In the genomic region with DNA sequence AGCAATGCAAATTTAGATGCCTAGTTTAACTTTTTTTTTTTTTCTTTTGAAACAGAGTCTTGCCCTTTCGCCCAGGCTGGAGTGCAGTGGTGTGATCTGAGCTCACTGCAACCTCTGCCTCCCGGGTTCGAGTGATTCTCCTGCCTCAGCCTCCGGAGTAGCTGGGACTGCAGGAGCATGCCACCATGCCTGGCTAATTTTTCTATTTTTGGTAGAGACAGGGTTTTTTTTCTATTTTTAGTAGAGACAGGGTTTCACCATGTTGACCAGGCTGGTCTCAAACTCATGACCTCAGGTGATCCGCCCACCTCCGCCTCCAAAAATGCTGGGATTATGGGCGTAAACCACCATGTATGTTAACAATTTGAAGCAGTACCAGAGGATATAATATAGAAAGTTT, we compare ENCODE assay signal across 8 cellular contexts. TPM values are rescaled to one million over a fixed set of nuclear protein-coding genes. Genes with fewer than 3 reads are reported as not detected.
A peak's percentile ranks its signal among the peaks of the same experiment; 100 is the strongest.
DNase-seq lines count a peak whose midpoint lies in the region; ATAC-seq and TF ChIP-seq lines count a peak whose summit lies in the region.
"Not testable (repeated sequence)": the region's sequence is repeated elsewhere in the genome, so short reads cannot be mapped to it uniquely, and the experiment has no call there.

No MANE protein-coding gene starts in this region.

- H3K4me3 Mint-ChIP-seq in CD4-positive, alpha-beta T cell: peak overlapping the region; percentile 70
- peak overlapping the region; percentile 71 for H3K4me3 Mint-ChIP-seq in activated CD4-positive, alpha-beta T cell treated with anti-CD3 and anti-CD28 coated beads, Interleukin-2, amount 10 ng/mL, durations not matched to agents 24 days and 14 days
- peak overlapping the region; percentile 99 for H3K4me3 Mint-ChIP-seq in activated T-helper 17 cell treated with anti-CD3 and anti-CD28 coated beads, Interleukin-2, amount 50 U/mL, for 72 hours
- H3K4me3 Mint-ChIP-seq in dendritic cell treated with granulocyte-macrophage colony-stimulating factor and Interleukin-4, amounts not matched to agents 40 ng/mL and 50 ng/mL, for 4 days: not testable (repeated sequence)
- H3K4me3 Mint-ChIP-seq in naive thymus-derived CD4-positive, alpha-beta T cell: peak overlapping the region in 7 of 10 donors; percentile 59 to 99 (median 75)
- H3K4me3 Mint-ChIP-seq in nephron progenitor cell: peak overlapping the region; percentile 76
- H3K4me3 Mint-ChIP-seq in stimulated activated effector memory CD8-positive, alpha-beta T cell treated with anti-CD3 and anti-CD28 coated beads, Interleukin-12 subunit alpha, Interleukin-12 subunit beta, amount 100 ng/mL, for 72 hours: peak overlapping the region; percentile 97

- H3K9me3 Mint-ChIP-seq in CD4-positive, alpha-beta T cell; activated CD4-positive, alpha-beta T cell treated with anti-CD3 and anti-CD28 coated beads, Interleukin-2, amount 10 ng/mL, durations not matched to agents 24 days and 14 days; activated T-helper 17 cell treated with anti-CD3 and anti-CD28 coated beads, Interleukin-2, amount 50 U/mL, for 72 hours; dendritic cell treated with granulocyte-macrophage colony-stimulating factor and Interleukin-4, amounts not matched to agents 40 ng/mL and 50 ng/mL, for 4 days; naive thymus-derived CD4-positive, alpha-beta T cell; nephron progenitor cell; stimulated activated effector memory CD8-positive, alpha-beta T cell treated with anti-CD3 and anti-CD28 coated beads, Interleukin-12 subunit alpha, Interleukin-12 subunit beta, amount 100 ng/mL, for 72 hours: not testable (repeated sequence)

- not testable (repeated sequence) for H3K9me3 ChIP-seq in CD4-positive, alpha-beta T cell (ENCODE audit: control insufficient read depth, low read length); Loucy (ENCODE audit: insufficient read depth, low read depth, low read length); naive thymus-derived CD4-positive, alpha-beta T cell (ENCODE audit: control insufficient read depth in 2 of 3, low read length in 3 of 3)

- not testable (repeated sequence) for ATAC-seq in CD4-positive, alpha-beta T cell (ENCODE audit: poor library complexity); activated T-helper 17 cell treated with anti-CD3 and anti-CD28 coated beads, Interleukin-2, amount 50 U/mL, for 72 hours (replicated peaks); naive thymus-derived CD4-positive, alpha-beta T cell; stimulated activated effector memory CD8-positive, alpha-beta T cell treated with anti-CD3 and anti-CD28 coated beads, Interleukin-12 subunit alpha, Interleukin-12 subunit beta, amount 100 ng/mL, for 72 hours

- H3K27ac Mint-ChIP-seq in CD4-positive, alpha-beta T cell; activated CD4-positive, alpha-beta T cell treated with anti-CD3 and anti-CD28 coated beads, Interleukin-2, amount 10 ng/mL, durations not matched to agents 24 days and 14 days; nephron progenitor cell; stimulated activated effector memory CD8-positive, alpha-beta T cell treated with anti-CD3 and anti-CD28 coated beads, Interleukin-12 subunit alpha, Interleukin-12 subunit beta, amount 100 ng/mL, for 72 hours: not testable (repeated sequence)
- H3K27ac Mint-ChIP-seq in activated T-helper 17 cell treated with anti-CD3 and anti-CD28 coated beads, Interleukin-2, amount 50 U/mL, for 72 hours: peak overlapping the region; percentile 36
- H3K27ac Mint-ChIP-seq in dendritic cell treated with granulocyte-macrophage colony-stimulating factor and Interleukin-4, amounts not matched to agents 40 ng/mL and 50 ng/mL, for 4 days: peak overlapping the region; percentile 39
- H3K27ac Mint-ChIP-seq in naive thymus-derived CD4-positive, alpha-beta T cell: peak overlapping the region in 2 of 9 donors; percentile 48 to 81

- peaks cover 44% of the 10 kb centered on the region for H3K4me1 ChIP-seq in Loucy (ENCODE audit: insufficient read depth, low read length, poor library complexity, severe bottlenecking)
- H3K4me1 ChIP-seq in naive thymus-derived CD4-positive, alpha-beta T cell (ENCODE audit: control insufficient read depth in 2 of 2, insufficient read depth in 2 of 2, low read length in 2 of 2): peaks cover 11 to 20% of the 10 kb centered on the region in 2 donors

- H3K9ac ChIP-seq in Loucy (ENCODE audit: low read depth, low read length, poor library complexity, severe bottlenecking): not testable (repeated sequence)

- H3K27me3 Mint-ChIP-seq in CD4-positive, alpha-beta T cell; activated CD4-positive, alpha-beta T cell treated with anti-CD3 and anti-CD28 coated beads, Interleukin-2, amount 10 ng/mL, durations not matched to agents 24 days and 14 days; activated T-helper 17 cell treated with anti-CD3 and anti-CD28 coated beads, Interleukin-2, amount 50 U/mL, for 72 hours; dendritic cell treated with granulocyte-macrophage colony-stimulating factor and Interleukin-4, amounts not matched to agents 40 ng/mL and 50 ng/mL, for 4 days; naive thymus-derived CD4-positive, alpha-beta T cell; nephron progenitor cell (ENCODE audit: low read depth, poor library complexity): not testable (repeated sequence)

- H3K27me3 ChIP-seq in CD4-positive, alpha-beta T cell (ENCODE audit: control insufficient read depth, insufficient read depth, low read length); Loucy (ENCODE audit: insufficient read depth, low read length, poor library complexity, severe bottlenecking); naive thymus-derived CD4-positive, alpha-beta T cell (ENCODE audit: control insufficient read depth in 2 of 2, insufficient read depth in 2 of 2, low read length in 2 of 2): not testable (repeated sequence)

- peaks cover 70% of the 10 kb centered on the region for H3K79me2 ChIP-seq in Loucy (ENCODE audit: insufficient read depth, low read length)

- H3K36me3 ChIP-seq in Loucy (ENCODE audit: insufficient read depth, low read length): not testable (repeated sequence)
- H3K36me3 ChIP-seq in naive thymus-derived CD4-positive, alpha-beta T cell (ENCODE audit: control insufficient read depth in 2 of 3, insufficient read depth in 3 of 3, low read length in 3 of 3): peaks cover 0 to 23% (median 0%) of the 10 kb centered on the region in 3 experiments

- not testable (repeated sequence) for H3K9me2 ChIP-seq in Loucy (replicated peaks; ENCODE audit: low read depth, low read length)

- POLR2A ChIA-PET in CD4-positive, alpha-beta T cell (lab: Charles Lee); naive thymus-derived CD4-positive, alpha-beta T cell (lab: Charles Lee): not testable (repeated sequence)

- TF ChIP-seq CTCF in CD4-positive, alpha-beta T cell (IDR thresholded peaks at IDR 0.05); Loucy (conservative IDR thresholded peaks at IDR 0.05; ENCODE audit: low read length); nephron progenitor cell (IDR thresholded peaks at IDR 0.05): not testable (repeated sequence)

- not testable (repeated sequence) for H3F3A ChIP-seq in Loucy (ENCODE audit: low read depth)

- peak overlapping the region; percentile 42 for H3K4me2 ChIP-seq in Loucy (ENCODE audit: low read depth, low read length, poor library complexity, severe bottlenecking)

- not testable (repeated sequence) for H2AFZ ChIP-seq in Loucy (ENCODE audit: low read length)

- peaks cover 47% of the 10 kb centered on the region for H3K36me3 Mint-ChIP-seq in CD4-positive, alpha-beta T cell (ENCODE audit: low read depth)
- H3K36me3 Mint-ChIP-seq in activated CD4-positive, alpha-beta T cell treated with anti-CD3 and anti-CD28 coated beads, Interleukin-2, amount 10 ng/mL, durations not matched to agents 24 days and 14 days (ENCODE audit: low read depth): peaks cover 23% of the 10 kb centered on the region
- peaks cover 47% of the 10 kb centered on the region for H3K36me3 Mint-ChIP-seq in activated T-helper 17 cell treated with anti-CD3 and anti-CD28 coated beads, Interleukin-2, amount 50 U/mL, for 72 hours (ENCODE audit: low read depth)
- peaks cover 68% of the 10 kb centered on the region for H3K36me3 Mint-ChIP-seq in dendritic cell treated with granulocyte-macrophage colony-stimulating factor and Interleukin-4, amounts not matched to agents 40 ng/mL and 50 ng/mL, for 4 days (ENCODE audit: low read depth)
- not testable (repeated sequence) for H3K36me3 Mint-ChIP-seq in naive thymus-derived CD4-positive, alpha-beta T cell
- H3K36me3 Mint-ChIP-seq in nephron progenitor cell (ENCODE audit: low read depth): peaks cover 38% of the 10 kb centered on the region
- H3K36me3 Mint-ChIP-seq in stimulated activated effector memory CD8-positive, alpha-beta T cell treated with anti-CD3 and anti-CD28 coated beads, Interleukin-12 subunit alpha, Interleukin-12 subunit beta, amount 100 ng/mL, for 72 hours: peaks cover 72% of the 10 kb centered on the region

- not testable (repeated sequence) for DNase-seq in CD4-positive, alpha-beta T cell; activated CD4-positive, alpha-beta T cell treated with anti-CD3 and anti-CD28 coated beads, Interleukin-2, amount 10 ng/mL, durations not matched to agents 24 days and 14 days; naive thymus-derived CD4-positive, alpha-beta T cell; nephron progenitor cell
- peak in 1 of 2 donors; percentile 43 for DNase-seq in stimulated activated effector memory CD8-positive, alpha-beta T cell treated with anti-CD3 and anti-CD28 coated beads, Interleukin-12 subunit alpha, Interleukin-12 subunit beta, amount 100 ng/mL, for 72 hours (ENCODE audit: low spot score in 2 of 2)

- peaks cover 32% of the 10 kb centered on the region for H4K20me1 ChIP-seq in Loucy (ENCODE audit: insufficient read depth, low read length, poor library complexity, severe bottlenecking)

- H3K27ac ChIP-seq in CD4-positive, alpha-beta T cell (ENCODE audit: low read depth, low read length); naive thymus-derived CD4-positive, alpha-beta T cell (ENCODE audit: low read depth, low read length): not testable (repeated sequence)

- not testable (repeated sequence) for H3K4me3 ChIP-seq in Loucy (ENCODE audit: low read length, poor library complexity, severe bottlenecking); naive thymus-derived CD4-positive, alpha-beta T cell (ENCODE audit: low read length)

- intact Hi-C loops in CD4-positive, alpha-beta T cell (cut with DNase I, micrococcal nuclease): loop anchor here (5.0 to 10.0 kb wide), 5 partner anchors 157 to 857 kb away; a partner anchor contains a TSS
- intact Hi-C loops in activated CD4-positive, alpha-beta T cell treated with anti-CD3 and anti-CD28 coated beads, Interleukin-2, amount 10 ng/mL, durations not matched to agents 24 days and 14 days (cut with micrococcal nuclease): loop anchor here (5.0 kb wide), 1 partner anchor 157 kb away; a partner anchor contains a TSS
- intact Hi-C loops in dendritic cell treated with granulocyte-macrophage colony-stimulating factor and Interleukin-4, amounts not matched to agents 40 ng/mL and 50 ng/mL, for 4 days (cut with micrococcal nuclease): loop anchor here (5.0 kb wide), 1 partner anchor 207 kb away; no protein-coding TSS in a partner anchor
- intact Hi-C loops in naive thymus-derived CD4-positive, alpha-beta T cell (cut with micrococcal nuclease): loop anchor here in 1 of 2 donors (5.0 kb wide), 2 partner anchors 358 to 573 kb away; a partner anchor contains a TSS

- peaks cover 75% of the 10 kb centered on the region for H3K4me1 Mint-ChIP-seq in CD4-positive, alpha-beta T cell (ENCODE audit: low read depth)
- H3K4me1 Mint-ChIP-seq in activated CD4-positive, alpha-beta T cell treated with anti-CD3 and anti-CD28 coated beads, Interleukin-2, amount 10 ng/mL, durations not matched to agents 24 days and 14 days: peaks cover 37% of the 10 kb centered on the region
- H3K4me1 Mint-ChIP-seq in activated T-helper 17 cell treated with anti-CD3 and anti-CD28 coated beads, Interleukin-2, amount 50 U/mL, for 72 hours: peaks cover 30% of the 10 kb centered on the region
- H3K4me1 Mint-ChIP-seq in dendritic cell treated with granulocyte-macrophage colony-stimulating factor and Interleukin-4, amounts not matched to agents 40 ng/mL and 50 ng/mL, for 4 days (ENCODE audit: low read depth): peaks cover 56% of the 10 kb centered on the region
- H3K4me1 Mint-ChIP-seq in naive thymus-derived CD4-positive, alpha-beta T cell: peaks cover 29 to 72% (median 63%) of the 10 kb centered on the region in 7 donors
- H3K4me1 Mint-ChIP-seq in nephron progenitor cell: peaks cover 50% of the 10 kb centered on the region
- peaks cover 61% of the 10 kb centered on the region for H3K4me1 Mint-ChIP-seq in stimulated activated effector memory CD8-positive, alpha-beta T cell treated with anti-CD3 and anti-CD28 coated beads, Interleukin-12 subunit alpha, Interleukin-12 subunit beta, amount 100 ng/mL, for 72 hours

- CTCF ChIA-PET in CD4-positive, alpha-beta T cell (lab: Charles Lee): interaction anchor here (1.0 to 6.4 kb wide), 2 partner anchors 12 to 206 kb away, joined by 3 to 31 read pairs; no protein-coding TSS in a partner anchor
- CTCF ChIA-PET in naive thymus-derived CD4-positive, alpha-beta T cell (lab: Charles Lee): interaction anchor here (0.6 kb wide), 1 partner anchor 355 kb away, joined by 3 read pairs; no protein-coding TSS in a partner anchor

RNA-seq across cellular contexts. Expression of a gene that starts 2.6 kb away (rescaled TPM):
- total RNA-seq in CD4-positive, alpha-beta T cell: 10 to 100 TPM; 38.3 to 40.3 TPM
- 96.5 and 98.9 TPM in 2 replicates for total RNA-seq in activated CD4-positive, alpha-beta T cell treated with anti-CD3 and anti-CD28 coated beads, Interleukin-2, amount 10 ng/mL, durations not matched to agents 24 days and 14 days
- 10 to 100 TPM; 72.0 to 85.0 TPM for total RNA-seq in activated T-helper 17 cell treated with anti-CD3 and anti-CD28 coated beads, Interleukin-2, amount 50 U/mL, for 72 hours
- total RNA-seq in naive thymus-derived CD4-positive, alpha-beta T cell: 10 to 100 TPM; 45.9 to 91.9 (median 60.7) TPM
- polyA plus RNA-seq in naive thymus-derived CD4-positive, alpha-beta T cell: 100 to 1,000 TPM; 246 to 275 TPM

RNA-seq across cellular contexts. Expression of a gene that starts 39.7 kb away (rescaled TPM):
- 10 to 100 TPM; 17.5 to 17.7 TPM for total RNA-seq in CD4-positive, alpha-beta T cell
- 3.1 and 3.6 TPM in 2 replicates for total RNA-seq in activated CD4-positive, alpha-beta T cell treated with anti-CD3 and anti-CD28 coated beads, Interleukin-2, amount 10 ng/mL, durations not matched to agents 24 days and 14 days
- total RNA-seq in activated T-helper 17 cell treated with anti-CD3 and anti-CD28 coated beads, Interleukin-2, amount 50 U/mL, for 72 hours: 1 to 10 TPM; 4.5 to 4.6 TPM
- total RNA-seq in naive thymus-derived CD4-positive, alpha-beta T cell: 10 to 100 TPM in 1 of 5 experiments, 1 to 10 TPM in 2, under 1 TPM in 2; 0.60 to 10.3 (median 6.3) TPM
- polyA plus RNA-seq in naive thymus-derived CD4-positive, alpha-beta T cell: 1 to 10 TPM; 1.1 to 1.7 TPM
